37 cellular contexts compared by ENCODE assay signal in genomic region chr14:20603813-20604212, GRCh38. TPM values are rescaled to one million over a fixed set of nuclear protein-coding genes. Genes with fewer than 3 reads are reported as not detected.
"Had no signal": no experiment of that assay in that cellular context is flagged by ENCODE, and none has a peak within 500 bp of the region (broad histone marks: within the 10 kb centered on the region; RNA-seq: fewer than 3 reads in every experiment).

No MANE protein-coding gene starts in this region.

- H3K27ac ChIP-seq: brain microvascular endothelial cell, neutrophil, skin epidermis, vagina, WERI-Rb-1 had no signal

- H3K4me3 ChIP-seq: mucosa of descending colon, skin epidermis, vagina had no signal

- H3K27me3 ChIP-seq: brain microvascular endothelial cell, neutrophil, vagina had no signal

- H3K4me3 Mint-ChIP-seq: activated CD4-positive, alpha-beta memory T cell treated with anti-CD3 and anti-CD28 coated beads for 36 hours; activated naive CD4-positive, alpha-beta T cell treated with anti-CD3 and anti-CD28 coated beads, Interleukin-2, amount 10 ng/mL, durations not matched to agents 7 days and 5 days; activated naive CD8-positive, alpha-beta T cell treated with anti-CD3 and anti-CD28 coated beads, Interleukin-2, amount 10 ng/mL, durations not matched to agents 7 days and 5 days; nephron; stimulated activated effector memory CD8-positive, alpha-beta T cell treated with anti-CD3 and anti-CD28 coated beads, Interleukin-12 subunit alpha, Interleukin-12 subunit beta, amount 100 ng/mL, for 72 hours; stimulated activated naive CD8-positive, alpha-beta T cell treated with anti-CD3 and anti-CD28 coated beads, Interleukin-15, Interleukin-2, amounts not matched to agents 100 ng/mL and 50 ng/mL, for 24 hours; type B pancreatic cell had no signal

- H3K36me3 Mint-ChIP-seq: activated CD4-positive, alpha-beta memory T cell treated with anti-CD3 and anti-CD28 coated beads for 36 hours; activated naive CD4-positive, alpha-beta T cell treated with anti-CD3 and anti-CD28 coated beads, Interleukin-2, amount 10 ng/mL, durations not matched to agents 7 days and 5 days; activated naive CD8-positive, alpha-beta T cell treated with anti-CD3 and anti-CD28 coated beads, Interleukin-2, amount 10 ng/mL, durations not matched to agents 7 days and 5 days; stimulated activated effector memory CD8-positive, alpha-beta T cell treated with anti-CD3 and anti-CD28 coated beads, Interleukin-12 subunit alpha, Interleukin-12 subunit beta, amount 100 ng/mL, for 72 hours; type B pancreatic cell had no signal

- H3K36me3 ChIP-seq: brain microvascular endothelial cell, neutrophil, vagina, WERI-Rb-1 had no signal

- H3K4me1 Mint-ChIP-seq: nephron had no signal

- FAIRE-seq: astrocyte, keratinocyte had no signal

- H3K27me3 Mint-ChIP-seq: activated CD4-positive, alpha-beta memory T cell treated with anti-CD3 and anti-CD28 coated beads for 36 hours; activated naive CD8-positive, alpha-beta T cell treated with anti-CD3 and anti-CD28 coated beads, Interleukin-2, amount 10 ng/mL, durations not matched to agents 7 days and 5 days; progenitor cell of endocrine pancreas; stimulated activated naive CD8-positive, alpha-beta T cell treated with anti-CD3 and anti-CD28 coated beads, Interleukin-15, Interleukin-2, amounts not matched to agents 100 ng/mL and 50 ng/mL, for 24 hours had no signal

- H3K9me3 ChIP-seq: mucosa of descending colon, neutrophil, vagina had no signal

- H3K9me3 Mint-ChIP-seq: activated CD4-positive, alpha-beta memory T cell treated with anti-CD3 and anti-CD28 coated beads for 36 hours; activated naive CD4-positive, alpha-beta T cell treated with anti-CD3 and anti-CD28 coated beads, Interleukin-2, amount 10 ng/mL, durations not matched to agents 7 days and 5 days; activated naive CD8-positive, alpha-beta T cell treated with anti-CD3 and anti-CD28 coated beads, Interleukin-2, amount 10 ng/mL, durations not matched to agents 7 days and 5 days; nephron; stimulated activated effector memory CD8-positive, alpha-beta T cell treated with anti-CD3 and anti-CD28 coated beads, Interleukin-12 subunit alpha, Interleukin-12 subunit beta, amount 100 ng/mL, for 72 hours; stimulated activated naive CD8-positive, alpha-beta T cell treated with anti-CD3 and anti-CD28 coated beads, Interleukin-15, Interleukin-2, amounts not matched to agents 100 ng/mL and 50 ng/mL, for 24 hours; type B pancreatic cell had no signal

- H3K27ac Mint-ChIP-seq: activated CD4-positive, alpha-beta memory T cell treated with anti-CD3 and anti-CD28 coated beads for 36 hours; activated naive CD4-positive, alpha-beta T cell treated with anti-CD3 and anti-CD28 coated beads, Interleukin-2, amount 10 ng/mL, durations not matched to agents 7 days and 5 days; activated naive CD8-positive, alpha-beta T cell treated with anti-CD3 and anti-CD28 coated beads, Interleukin-2, amount 10 ng/mL, durations not matched to agents 7 days and 5 days; nephron; progenitor cell of endocrine pancreas; stimulated activated effector memory CD8-positive, alpha-beta T cell treated with anti-CD3 and anti-CD28 coated beads, Interleukin-12 subunit alpha, Interleukin-12 subunit beta, amount 100 ng/mL, for 72 hours; stimulated activated naive CD8-positive, alpha-beta T cell treated with anti-CD3 and anti-CD28 coated beads, Interleukin-15, Interleukin-2, amounts not matched to agents 100 ng/mL and 50 ng/mL, for 24 hours; type B pancreatic cell had no signal

- H3K4me1 ChIP-seq: vagina had no signal

- DNase-seq: activated CD4-positive, alpha-beta memory T cell treated with anti-CD3 and anti-CD28 coated beads for 36 hours; activated CD4-positive, alpha-beta T cell treated with anti-CD3 and anti-CD28 coated beads for 48 hours; activated CD8-positive, alpha-beta memory T cell treated with anti-CD3 and anti-CD28 coated beads, Interleukin-2, amount 50 U/mL, for 4 hours; activated gamma-delta T cell; activated naive CD4-positive, alpha-beta T cell treated with anti-CD3 and anti-CD28 coated beads, Interleukin-2, amount 10 ng/mL, durations not matched to agents 7 days and 5 days; activated naive CD8-positive, alpha-beta T cell treated with anti-CD3 and anti-CD28 coated beads, Interleukin-2, amount 10 ng/mL, durations not matched to agents 7 days and 5 days; activated T-cell treated with anti-CD3 and anti-CD28 coated beads, Interleukin-2, amount 50 U/mL, for 1 hour; brain microvascular endothelial cell; caudate nucleus; foreskin fibroblast; head of caudate nucleus; hippocampal formation; left cardiac atrium; left ventricle myocardium superior; mucosa of descending colon; stimulated activated CD4-positive, alpha-beta T cell treated with anti-CD3 and anti-CD28 coated beads, Interleukin-12 subunit alpha, Interleukin-12 subunit beta, amount 100 ng/mL, for 4 hours; stimulated activated CD4-positive, alpha-beta T cell treated with anti-CD3 and anti-CD28 coated beads, Interleukin-4, amount 100 ng/mL, for 24 hours; substantia nigra; WERI-Rb-1 had no signal

RNA-seq across cellular contexts. Expression of gene RNASE12, which starts 12.6 kb away (rescaled TPM):
- total RNA-seq: activated CD4-positive, alpha-beta memory T cell treated with anti-CD3 and anti-CD28 coated beads for 36 hours; activated CD8-positive, alpha-beta memory T cell treated with anti-CD3 and anti-CD28 coated beads for 36 hours; activated naive CD8-positive, alpha-beta T cell treated with anti-CD3 and anti-CD28 coated beads, Interleukin-2, amount 10 ng/mL, durations not matched to agents 7 days and 5 days; astrocyte; esophagus mucosa; left cardiac atrium; left ventricle myocardium superior; lung microvascular endothelial cell; mesenteric fat pad; mucosa of descending colon; osteocyte; progenitor cell of endocrine pancreas; renal cortical epithelial cell; sciatic nerve; vagina had no signal
- polyA plus RNA-seq: keratinocyte, thymus had no signal

RNA-seq across cellular contexts. Expression of gene RNASE11, which starts 16.0 kb away (rescaled TPM):
- total RNA-seq: activated CD4-positive, alpha-beta memory T cell treated with anti-CD3 and anti-CD28 coated beads for 36 hours; activated CD8-positive, alpha-beta memory T cell treated with anti-CD3 and anti-CD28 coated beads for 36 hours; activated naive CD8-positive, alpha-beta T cell treated with anti-CD3 and anti-CD28 coated beads, Interleukin-2, amount 10 ng/mL, durations not matched to agents 7 days and 5 days; astrocyte; esophagus mucosa; left cardiac atrium; left ventricle myocardium superior; lung microvascular endothelial cell; mesenteric fat pad; mucosa of descending colon; osteocyte; progenitor cell of endocrine pancreas; renal cortical epithelial cell; sciatic nerve; vagina had no signal
- polyA plus RNA-seq: keratinocyte had no signal

RNA-seq across cellular contexts. Expression of gene OR6S1, which starts 37.7 kb away (rescaled TPM):
- total RNA-seq: activated CD4-positive, alpha-beta memory T cell treated with anti-CD3 and anti-CD28 coated beads for 36 hours; activated CD8-positive, alpha-beta memory T cell treated with anti-CD3 and anti-CD28 coated beads for 36 hours; activated naive CD8-positive, alpha-beta T cell treated with anti-CD3 and anti-CD28 coated beads, Interleukin-2, amount 10 ng/mL, durations not matched to agents 7 days and 5 days; astrocyte; esophagus mucosa; left cardiac atrium; left ventricle myocardium superior; lung microvascular endothelial cell; mesenteric fat pad; mucosa of descending colon; osteocyte; progenitor cell of endocrine pancreas; renal cortical epithelial cell; sciatic nerve; vagina had no signal
- polyA plus RNA-seq: keratinocyte, thymus had no signal

RNA-seq across cellular contexts. Expression of gene RNASE9, which starts 43.0 kb away (rescaled TPM):
- total RNA-seq: activated CD4-positive, alpha-beta memory T cell treated with anti-CD3 and anti-CD28 coated beads for 36 hours; activated CD8-positive, alpha-beta memory T cell treated with anti-CD3 and anti-CD28 coated beads for 36 hours; activated naive CD8-positive, alpha-beta T cell treated with anti-CD3 and anti-CD28 coated beads, Interleukin-2, amount 10 ng/mL, durations not matched to agents 7 days and 5 days; astrocyte; esophagus mucosa; left cardiac atrium; left ventricle myocardium superior; lung microvascular endothelial cell; mesenteric fat pad; mucosa of descending colon; osteocyte; progenitor cell of endocrine pancreas; renal cortical epithelial cell; sciatic nerve; vagina had no signal
- polyA plus RNA-seq: keratinocyte had no signal
